ENCODE assay signal across 1 cellular context in genomic region chr2:27993950-27994728, GRCh38.
TF ChIP-seq lines count a peak whose summit lies in the region.

No MANE protein-coding gene starts in this region.

TF ChIP-seq in GM12878, 131 proteins besides CTCF, POLR2A, EP300 and RAD21 (continued from another document):
- TF ChIP-seq ATF2 (IDR thresholded peaks at IDR 0.05; ENCODE audit: low read length): no peak
- no peak for TF ChIP-seq JUNB (IDR thresholded peaks at IDR 0.05)
- 0 out of 2 replicates have a peak, but pooled peaks have one; percentile 24 for TF ChIP-seq ATF7 (IDR thresholded peaks at IDR 0.05; ENCODE audit: low read depth)
- TF ChIP-seq HDAC6 (IDR thresholded peaks at IDR 0.05; ENCODE audit: unreplicated experiment): no peak
- TF ChIP-seq ZBED1 (IDR thresholded peaks at IDR 0.05; ENCODE audit: borderline replicate concordance): no peak
- TF ChIP-seq SUZ12 (IDR thresholded peaks at IDR 0.05; ENCODE audit: unreplicated experiment): no peak
- no peak for TF ChIP-seq PBX3 (IDR thresholded peaks at IDR 0.05; ENCODE audit: insufficient replicate concordance, low read depth, low read length)
- no peak for TF ChIP-seq ATF3 (IDR thresholded peaks at IDR 0.05; ENCODE audit: borderline replicate concordance, extremely low read depth, low read depth, low read length)
